15 cellular contexts compared by ENCODE assay signal in genomic region chr18:12625242-12625641, GRCh38.
"Had no signal": no experiment of that assay in that cellular context is flagged by ENCODE, and none has a peak within 500 bp of the region (broad histone marks: within the 10 kb centered on the region; RNA-seq: fewer than 3 reads in every experiment).

No MANE protein-coding gene starts in this region.

- ATAC-seq: activated CD4-positive, alpha-beta T cell treated with anti-CD3 and anti-CD28 coated beads for 36 hours; gastroesophageal sphincter; left ventricle myocardium superior; sciatic nerve; T-cell had no signal

- DNase-seq: activated CD4-positive, alpha-beta memory T cell treated with anti-CD3 and anti-CD28 coated beads, Interleukin-2, amount 10 ng/mL, durations not matched to agents 7 days and 5 days; activated CD4-positive, alpha-beta T cell treated with anti-CD3 and anti-CD28 coated beads for 36 hours; activated CD8-positive, alpha-beta memory T cell treated with anti-CD3 and anti-CD28 coated beads, Interleukin-2, amount 50 U/mL, for 48 hours; activated naive CD4-positive, alpha-beta T cell treated with Interleukin-2 at 50 U/mL for 16 hours; endodermal cell; erythroblast; left ventricle myocardium superior; nephron progenitor cell; stimulated activated naive CD4-positive, alpha-beta T cell treated with Interleukin-2 at 50 U/mL for 16 hours; T-cell; T1000 had no signal

- H3K4me3 ChIP-seq: gastroesophageal sphincter, prostate gland, suprapubic skin had no signal
